19 cellular contexts compared by ENCODE assay signal in the genomic region with DNA sequence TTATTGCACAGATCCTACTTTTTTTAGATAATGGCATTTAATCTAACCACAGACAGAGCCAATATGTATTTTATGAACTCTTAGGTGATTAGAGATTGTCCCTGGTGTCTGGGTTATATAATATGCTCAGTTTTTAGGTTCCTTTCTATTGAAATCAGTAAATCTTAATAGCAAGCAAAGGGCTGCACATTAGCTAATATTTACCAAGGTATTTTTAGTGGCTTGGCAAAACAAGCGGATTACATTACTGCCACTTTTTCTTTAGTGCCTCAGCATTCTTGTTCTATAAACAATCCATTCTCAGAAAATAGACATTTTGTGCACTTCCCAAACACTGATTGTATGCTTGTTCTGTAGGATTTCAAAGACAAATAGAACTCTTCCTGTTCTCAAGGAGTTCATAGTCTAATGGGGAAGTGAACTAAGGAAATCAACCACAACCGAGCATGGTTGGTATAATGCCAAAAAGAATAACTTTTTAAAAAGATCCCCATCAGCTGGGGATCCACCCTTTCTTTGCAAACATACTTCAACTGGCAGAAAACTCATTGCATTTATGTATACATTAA. TPM values are rescaled to one million over a fixed set of nuclear protein-coding genes. Genes with fewer than 3 reads are reported as not detected.
"Had no signal": no experiment of that assay in that cellular context is flagged by ENCODE, and none has a peak within 500 bp of the region (broad histone marks: within the 10 kb centered on the region; RNA-seq: fewer than 3 reads in every experiment).

No MANE protein-coding gene starts in this region.

- H3K36me3 Mint-ChIP-seq: natural killer cell had no signal

- H3K36me3 ChIP-seq: colonic mucosa, heart left ventricle, right lobe of liver, upper lobe of left lung had no signal

- DNase-seq: activated CD4-positive, alpha-beta T cell treated with anti-CD3 and anti-CD28 coated beads for 36 hours; activated CD8-positive, alpha-beta T cell treated with anti-CD3 and anti-CD28 coated beads, Interleukin-2, amount 10 ng/mL, durations not matched to agents 7 days and 5 days; activated naive CD4-positive, alpha-beta T cell treated with anti-CD3 and anti-CD28 coated beads, Interleukin-2, amount 10 ng/mL, durations not matched to agents 7 days and 5 days; colonic mucosa; effector CD4-positive, alpha-beta T cell; foreskin melanocyte; heart left ventricle; left colon; mammary epithelial cell; mucosa of descending colon; natural killer cell; right lobe of liver; upper lobe of left lung had no signal

- H3K27ac ChIP-seq: colonic mucosa, heart left ventricle, right lobe of liver, VCaP had no signal

- H3K9me3 Mint-ChIP-seq: natural killer cell had no signal

- H3K4me1 ChIP-seq: colonic mucosa, right lobe of liver had no signal

- H3K4me3 Mint-ChIP-seq: activated CD4-positive, alpha-beta T cell treated with anti-CD3 and anti-CD28 coated beads for 36 hours; activated CD8-positive, alpha-beta T cell treated with anti-CD3 and anti-CD28 coated beads, Interleukin-2, amount 10 ng/mL, durations not matched to agents 7 days and 5 days; activated naive CD4-positive, alpha-beta T cell treated with anti-CD3 and anti-CD28 coated beads, Interleukin-2, amount 10 ng/mL, durations not matched to agents 7 days and 5 days; natural killer cell; stimulated activated naive CD8-positive, alpha-beta T cell treated with anti-CD3 and anti-CD28 coated beads, Interleukin-15, Interleukin-2, amounts not matched to agents 100 ng/mL and 50 ng/mL, for 24 hours; T-helper 2 cell treated with Interferon-gamma antibody and Interleukin-4, amounts not matched to agents 5 μg/mL and 100 μg/mL, for 36 hours had no signal

- H3K27ac Mint-ChIP-seq: activated CD4-positive, alpha-beta T cell treated with anti-CD3 and anti-CD28 coated beads for 36 hours; activated CD8-positive, alpha-beta T cell treated with anti-CD3 and anti-CD28 coated beads, Interleukin-2, amount 10 ng/mL, durations not matched to agents 7 days and 5 days; stimulated activated naive CD8-positive, alpha-beta T cell treated with anti-CD3 and anti-CD28 coated beads, Interleukin-15, Interleukin-2, amounts not matched to agents 100 ng/mL and 50 ng/mL, for 24 hours; T-helper 2 cell treated with Interferon-gamma antibody and Interleukin-4, amounts not matched to agents 5 μg/mL and 100 μg/mL, for 36 hours had no signal

- H3K9me3 ChIP-seq: colonic mucosa, heart left ventricle, mucosa of descending colon, right lobe of liver, upper lobe of left lung had no signal

- H3K27me3 ChIP-seq: colonic mucosa, heart left ventricle, right lobe of liver, upper lobe of left lung had no signal

- H3K27me3 Mint-ChIP-seq: activated CD4-positive, alpha-beta T cell treated with anti-CD3 and anti-CD28 coated beads for 36 hours; activated naive CD4-positive, alpha-beta T cell treated with anti-CD3 and anti-CD28 coated beads, Interleukin-2, amount 10 ng/mL, durations not matched to agents 7 days and 5 days; stimulated activated naive CD8-positive, alpha-beta T cell treated with anti-CD3 and anti-CD28 coated beads, Interleukin-15, Interleukin-2, amounts not matched to agents 100 ng/mL and 50 ng/mL, for 24 hours had no signal

- H3K4me3 ChIP-seq: colonic mucosa, heart left ventricle, mucosa of descending colon, right lobe of liver, upper lobe of left lung had no signal

- ATAC-seq: activated CD4-positive, alpha-beta T cell treated with anti-CD3 and anti-CD28 coated beads for 36 hours; activated CD8-positive, alpha-beta T cell treated with anti-CD3 and anti-CD28 coated beads, Interleukin-2, amount 10 ng/mL, durations not matched to agents 7 days and 5 days; heart left ventricle; left colon; mucosa of descending colon; natural killer cell had no signal

RNA-seq across cellular contexts. Expression of gene KCNJ1, which starts 23.8 kb away (rescaled TPM):
- total RNA-seq: activated CD4-positive, alpha-beta T cell treated with anti-CD3 and anti-CD28 coated beads for 36 hours; activated CD8-positive, alpha-beta T cell treated with anti-CD3 and anti-CD28 coated beads, Interleukin-2, amount 10 ng/mL, durations not matched to agents 7 days and 5 days; cardiac septum; colonic mucosa; left colon; mammary epithelial cell; mucosa of descending colon; natural killer cell; posterior vena cava; right lobe of liver; temporal lobe had no signal

RNA-seq across cellular contexts. Expression of gene KCNJ5, which starts 47.9 kb away (rescaled TPM):
- total RNA-seq: activated CD4-positive, alpha-beta T cell treated with anti-CD3 and anti-CD28 coated beads for 36 hours; activated CD8-positive, alpha-beta T cell treated with anti-CD3 and anti-CD28 coated beads, Interleukin-2, amount 10 ng/mL, durations not matched to agents 7 days and 5 days had no signal
